ENCODE assay signal across 8 cellular contexts in the genomic region with DNA sequence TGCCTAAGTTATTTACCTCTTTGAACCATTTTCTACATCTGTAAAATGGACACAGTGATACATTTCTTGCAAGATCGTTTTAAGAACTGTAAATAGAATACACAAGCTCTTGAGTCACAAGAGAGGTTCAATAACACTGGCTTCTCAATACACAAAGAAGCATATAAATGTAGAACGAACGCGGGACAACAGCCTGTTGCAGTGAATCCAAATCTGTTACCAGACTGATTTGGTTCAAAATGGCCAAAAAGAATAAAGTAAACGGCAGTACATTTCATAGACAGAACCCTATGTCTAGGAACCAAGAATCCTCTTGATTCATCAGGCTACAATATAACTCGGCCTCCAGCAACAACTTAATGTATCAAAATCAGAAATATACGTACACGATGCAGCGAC. TPM values are rescaled to one million over a fixed set of nuclear protein-coding genes. Genes with fewer than 3 reads are reported as not detected.
A peak's percentile ranks its signal among the peaks of the same experiment; 100 is the strongest.
DNase-seq lines count a peak whose midpoint lies in the region; ATAC-seq and TF ChIP-seq lines count a peak whose summit lies in the region.

No MANE protein-coding gene starts in this region.

- no peaks in the 10 kb centered on the region for H3K9me3 Mint-ChIP-seq in activated naive CD8-positive, alpha-beta T cell treated with anti-CD3 and anti-CD28 coated beads for 36 hours

- ATAC-seq in HG02678 (IDR thresholded peaks at IDR 0.05; ENCODE audit: unreplicated experiment) (peak; percentile 25), right lobe of liver (no peak), upper lobe of left lung (ENCODE audit: low FRiP score in 2 of 2) (no peak), HG02840 (IDR thresholded peaks at IDR 0.05; ENCODE audit: low FRiP score, unreplicated experiment) (no peak)

- peaks cover 36% of the 10 kb centered on the region for H3K4me1 Mint-ChIP-seq in activated naive CD8-positive, alpha-beta T cell treated with anti-CD3 and anti-CD28 coated beads for 36 hours

- peak overlapping the region; percentile 74 to 82 (median 79) for H3K27ac ChIP-seq in right lobe of liver
- peak overlapping the region; percentile 84 to 89 (median 88) for H3K27ac ChIP-seq in upper lobe of left lung

- no peak for DNase-seq in activated naive CD8-positive, alpha-beta T cell treated with anti-CD3 and anti-CD28 coated beads for 36 hours
- DNase-seq in right lobe of liver = no peak
- no peak for DNase-seq in upper lobe of left lung
- DNase-seq in anterior cingulate cortex (lab: John Stamatoyannopoulos, UW) = no peak
- no peak for DNase-seq in DMS153 (lab: John Stamatoyannopoulos, UW)

- intact Hi-C loops in right lobe of liver (cut with DNase I) = no loop called here

- H3K9ac ChIP-seq in ES-I3 (ENCODE audit: low read depth, low read length) = peak overlapping the region; percentile 87

- H3K36me3 ChIP-seq in ES-I3 (ENCODE audit: insufficient read depth, low read length) (no peaks in the 10 kb centered on the region), right lobe of liver (no peaks in the 10 kb centered on the region), upper lobe of left lung (no peaks in the 10 kb centered on the region)

- H3K4me1 ChIP-seq in ES-I3 (ENCODE audit: insufficient read depth, low read length) (0 out of 2 replicates have a peak, but pooled peaks cover 2% of the 10 kb centered on the region), right lobe of liver (peaks cover 0 to 16% (median 6%) of the 10 kb centered on the region in 4 donors), upper lobe of left lung (peaks cover 20 to 30% (median 27%) of the 10 kb centered on the region in 4 donors)

- H3K27me3 ChIP-seq in right lobe of liver (no peaks in the 10 kb centered on the region), upper lobe of left lung (no peaks in the 10 kb centered on the region)

- H3K27ac Mint-ChIP-seq in activated naive CD8-positive, alpha-beta T cell treated with anti-CD3 and anti-CD28 coated beads for 36 hours = peak overlapping the region; percentile 97

- TF ChIP-seq CTCF in right lobe of liver (IDR thresholded peaks at IDR 0.05) = no peak
- TF ChIP-seq CTCF in upper lobe of left lung (IDR thresholded peaks at IDR 0.05) = no peak

- H3K4me3 Mint-ChIP-seq in activated naive CD8-positive, alpha-beta T cell treated with anti-CD3 and anti-CD28 coated beads for 36 hours = peak overlapping the region; percentile 98

- H3K9me3 ChIP-seq in ES-I3 (ENCODE audit: control insufficient read depth, insufficient read depth, low read length) (no peaks in the 10 kb centered on the region), right lobe of liver (no peaks in the 10 kb centered on the region), upper lobe of left lung (no peaks in the 10 kb centered on the region)

- TF ChIP-seq POLR2A in right lobe of liver (IDR thresholded peaks at IDR 0.05) (no peak), upper lobe of left lung (IDR thresholded peaks at IDR 0.05) (no peak)

- H3K4me3 ChIP-seq in right lobe of liver (peak overlapping the region; percentile 70 to 80 (median 79)), upper lobe of left lung (peak overlapping the region; percentile 61 to 87 (median 74))

- H3K27me3 Mint-ChIP-seq in activated naive CD8-positive, alpha-beta T cell treated with anti-CD3 and anti-CD28 coated beads for 36 hours = no peaks in the 10 kb centered on the region

- WGBS in right lobe of liver (ENCODE audit: insufficient coverage, low coverage, low lambda C conversion rate, missing lambda C conversion rate) = 0% methylated on average over 9 of the region's 9 CpGs
- 1% methylated on average over 9 of the region's 9 CpGs for WGBS in upper lobe of left lung, 2 donors

- H3K36me3 Mint-ChIP-seq in activated naive CD8-positive, alpha-beta T cell treated with anti-CD3 and anti-CD28 coated beads for 36 hours = peaks cover 33% of the 10 kb centered on the region

- no peak for TF ChIP-seq EP300 in upper lobe of left lung (IDR thresholded peaks at IDR 0.05)

RNA-seq across cellular contexts. Expression of gene MTPAP, which starts 0.7 kb away (rescaled TPM):
- total RNA-seq in activated naive CD8-positive, alpha-beta T cell treated with anti-CD3 and anti-CD28 coated beads for 36 hours = 10 to 100 TPM; 43.9 to 47.6 TPM
- total RNA-seq in right lobe of liver (10 to 100 TPM in 4 of 6 experiments, 1 to 10 TPM in 2; 7.6 to 13.9 (median 11.9) TPM), upper lobe of left lung (10 to 100 TPM in 4 of 6 donors, 1 to 10 TPM in 2; 3.8 to 21.8 (median 14.5) TPM)
